ENCODE assay signal across 20 cellular contexts in the genomic region with DNA sequence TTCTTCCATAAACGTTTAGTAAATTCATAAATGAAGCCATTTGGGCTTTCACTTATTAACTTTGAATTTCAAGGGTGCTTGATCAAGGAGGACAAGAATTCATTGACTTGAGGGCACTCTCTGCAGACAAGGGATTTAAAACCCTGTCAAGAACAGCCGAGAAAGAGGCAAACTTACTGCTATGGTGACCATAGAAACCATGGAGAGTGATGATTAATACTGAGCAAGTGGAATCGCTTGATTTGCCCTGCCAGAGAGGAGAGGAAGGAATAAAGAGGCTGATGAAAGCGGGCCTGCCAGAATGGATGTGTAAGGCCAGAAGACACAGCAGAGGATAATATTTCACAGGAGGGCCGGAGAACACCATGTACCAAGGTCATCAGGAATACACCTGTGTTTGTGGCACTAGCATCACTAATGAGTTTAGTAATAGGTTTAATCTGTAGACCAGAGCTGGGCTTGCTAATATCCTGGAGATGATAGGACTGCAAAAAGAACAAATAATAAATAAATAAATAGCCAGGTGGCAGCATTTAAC.
DNase-seq lines count a peak whose midpoint lies in the region; ATAC-seq, FAIRE-seq and TF ChIP-seq lines count a peak whose summit lies in the region.
"Had no signal": no experiment of that assay in that cellular context is flagged by ENCODE, and none has a peak within 500 bp of the region (broad histone marks: within the 10 kb centered on the region; RNA-seq: fewer than 3 reads in every experiment).

No MANE protein-coding gene starts in this region.

- intact Hi-C loops in HCT116 (cut with micrococcal nuclease) (no loop called here), left lung (cut with DNase I) (no loop called here)

- CTCF ChIA-PET in HCT116 (lab: Charles Lee): no interaction called here

- no peaks in the 10 kb centered on the region for H4K20me1 ChIP-seq in HCT116 (ENCODE audit: insufficient read depth)

- BruUV-seq in HCT116 (replicated peaks; lab: Mats Ljungman, UMichigan): no TSS peak

- DNase-seq in NCI-H1417 (lab: John Stamatoyannopoulos, UW): peak in 2 of 3 experiments; percentile 27 to 62
- DNase-seq in NCI-H1417 treated with DMSO at 0.1 percent for 48 hours (lab: John Stamatoyannopoulos, UW): no peak
- no peak for DNase-seq in HCT116 (ENCODE audit: low read depth, low spot score)
- DNase-seq in bronchial epithelial cell (ENCODE audit: low read depth): peak; percentile 43
- DNase-seq in left lung: no peak
- DNase-seq in activated CD4-positive, alpha-beta T cell treated with anti-CD3 and anti-CD28 coated beads for 4 hours: no peak
- DNase-seq: 8988T; Calu3; CD4-positive, alpha-beta memory T cell; DND-41; GDM1; MG63; NCI-H1092; NCI-H187; NCI-H446 treated with DMSO at 0.1 percent for 48 hours; Peyer's patch; SHP77 had no signal

- TF ChIP-seq POLR2A in HCT116 (IDR thresholded peaks at IDR 0.05; ENCODE audit: borderline replicate concordance, extremely low read depth, insufficient read depth, insufficient read length): no peak

- POLR2A ChIA-PET in HCT116 (lab: Charles Lee): no interaction called here

- H3K27ac ChIP-seq in HCT116 (ENCODE audit: low read depth, low read length): no peak overlapping the region
- no peak overlapping the region for H3K27ac ChIP-seq in left lung
- H3K27ac ChIP-seq: Peyer's patch had no signal

- ATAC-seq in HCT116: no peak
- peak; percentile 77 for ATAC-seq in left lung
- ATAC-seq in GM19035 (IDR thresholded peaks at IDR 0.05; ENCODE audit: unreplicated experiment): no peak
- no peak for ATAC-seq in SK-N-SH treated with all-trans-retinoic acid at 6 μM for 48 hours

- no peaks in the 10 kb centered on the region for H3K9me3 ChIP-seq in HCT116 (ENCODE audit: control insufficient read depth in 1 of 2, insufficient read depth in 1 of 2, low read depth in 1 of 2, low read length in 2 of 2)
- H3K9me3 ChIP-seq in left lung: no peaks in the 10 kb centered on the region
- H3K9me3 ChIP-seq: MG63, Peyer's patch had no signal

- no peak overlapping the region for H3K4me3 ChIP-seq in HCT116 (replicated peaks in 1 of 2; ENCODE audit: low read depth in 1 of 2, low read length in 2 of 2)
- H3K4me3 ChIP-seq in bronchial epithelial cell (ENCODE audit: low read depth, low read length): no peak overlapping the region
- no peak overlapping the region for H3K4me3 ChIP-seq in left lung
- H3K4me3 ChIP-seq: MG63, Peyer's patch had no signal

- TF ChIP-seq CTCF in HCT116 (IDR thresholded peaks at IDR 0.05 in 2 of 3, conservative IDR thresholded peaks at IDR 0.05 in 1 of 3; ENCODE audit: borderline replicate concordance in 1 of 3, insufficient read depth in 1 of 3, low read depth in 2 of 3, low read length in 2 of 3) (no peak), bronchial epithelial cell (IDR thresholded peaks at IDR 0.05; ENCODE audit: insufficient read depth, low read length, severe bottlenecking) (no peak), left lung (IDR thresholded peaks at IDR 0.05) (no peak)

- TF ChIP-seq RAD21 in HCT116 (IDR thresholded peaks at IDR 0.05; ENCODE audit: low read depth): peak; percentile 40

- H3K9ac ChIP-seq in HCT116 (ENCODE audit: low read length): no peak overlapping the region

- no peak overlapping the region for H2AFZ ChIP-seq in HCT116 (ENCODE audit: low read depth, low read length, poor library complexity, severe bottlenecking)

- no peak overlapping the region for H3K4me2 ChIP-seq in HCT116 (ENCODE audit: low read length)

- H3K79me2 ChIP-seq in HCT116 (ENCODE audit: insufficient read depth, low read length): no peaks in the 10 kb centered on the region

- H3K9me2 ChIP-seq in HCT116 (ENCODE audit: insufficient read depth): no peaks in the 10 kb centered on the region

- no peaks in the 10 kb centered on the region for H3K27me3 ChIP-seq in HCT116 (ENCODE audit: insufficient read depth, low read length)
- H3K27me3 ChIP-seq in bronchial epithelial cell (ENCODE audit: control insufficient read depth, insufficient read depth, low read length): no peaks in the 10 kb centered on the region
- no peaks in the 10 kb centered on the region for H3K27me3 ChIP-seq in left lung
- H3K27me3 ChIP-seq: MG63, Peyer's patch had no signal

- H3K36me3 ChIP-seq in HCT116 (ENCODE audit: control insufficient read depth in 1 of 2, insufficient read depth in 2 of 2, low read length in 2 of 2) (no peaks in the 10 kb centered on the region), bronchial epithelial cell (ENCODE audit: control insufficient read depth, insufficient read depth, low read length) (no peaks in the 10 kb centered on the region), left lung (no peaks in the 10 kb centered on the region)
- H3K36me3 ChIP-seq: MG63, Peyer's patch had no signal

- RAD21 ChIA-PET in HCT116 (lab: Charles Lee; ENCODE audit: low non-redundant PET in 1 of 2, low total read pairs in 2 of 2, uncharacterized antibody in 2 of 2, unreplicated experiment in 2 of 2): no interaction called here

- H3K4me1 ChIP-seq in HCT116 (ENCODE audit: control insufficient read depth in 1 of 2, insufficient read depth in 2 of 2, low read length in 2 of 2): peaks cover 0 to 9% of the 10 kb centered on the region in 2 experiments; a peak in 1 of 4 replicates
- no peaks in the 10 kb centered on the region for H3K4me1 ChIP-seq in left lung
- H3K4me1 ChIP-seq: Peyer's patch had no signal

- no peak for FAIRE-seq in bronchial epithelial cell (lab: Jason Lieb, UNC)
- FAIRE-seq: GM12892 had no signal

TF ChIP-seq in HCT116, 20 proteins besides CTCF, POLR2A, EP300 and RAD21 (continues in another document):
- TF ChIP-seq REST (IDR thresholded peaks at IDR 0.05; ENCODE audit: low read depth) (no peak), ZNF274 (IDR thresholded peaks at IDR 0.05; ENCODE audit: low read depth, low read length) (no peak), EGR1 (IDR thresholded peaks at IDR 0.05; ENCODE audit: low read depth) (no peak), EZH2 (IDR thresholded peaks at IDR 0.05) (no peak), FOSL1 (IDR thresholded peaks at IDR 0.05; ENCODE audit: low read depth) (no peak)
- TF ChIP-seq, protein P1, sequence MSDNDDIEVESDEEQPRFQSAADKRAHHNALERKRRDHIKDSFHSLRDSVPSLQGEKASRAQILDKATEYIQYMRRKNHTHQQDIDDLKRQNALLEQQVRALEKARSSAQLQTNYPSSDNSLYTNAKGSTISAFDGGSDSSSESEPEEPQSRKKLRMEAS (IDR thresholded peaks at IDR 0.05): no peak

TF ChIP-seq in SK-N-SH treated with all-trans-retinoic acid at 6 μM for 48 hours, 23 proteins besides CTCF, POLR2A, EP300 and RAD21:
- no peak for TF ChIP-seq RARB (CRISPR knock-in tag; IDR thresholded peaks at IDR 0.05)
- no peak for TF ChIP-seq ZC3H10 (CRISPR knock-in tag; IDR thresholded peaks at IDR 0.05)
- TF ChIP-seq CSRNP3 (CRISPR knock-in tag; IDR thresholded peaks at IDR 0.05): no peak
- TF ChIP-seq BACH2 (CRISPR knock-in tag; IDR thresholded peaks at IDR 0.05; ENCODE audit: borderline replicate concordance): no peak

Comparison
In these comparisons a context has a peak if more than half of its experiments do, and no peak if none do; other contexts are left out.
1. DNase-seq: peak in NCI-H1417 (2 of 3) and bronchial epithelial cell (single experiment); none in NCI-H1417 treated with DMSO at 0.1 percent for 48 hours (single experiment), HCT116 (single experiment), left lung (0 of 2) and activated CD4-positive, alpha-beta T cell treated with anti-CD3 and anti-CD28 coated beads for 4 hours (0 of 2).